ENCODE assay signal across 22 cellular contexts in the genomic region with DNA sequence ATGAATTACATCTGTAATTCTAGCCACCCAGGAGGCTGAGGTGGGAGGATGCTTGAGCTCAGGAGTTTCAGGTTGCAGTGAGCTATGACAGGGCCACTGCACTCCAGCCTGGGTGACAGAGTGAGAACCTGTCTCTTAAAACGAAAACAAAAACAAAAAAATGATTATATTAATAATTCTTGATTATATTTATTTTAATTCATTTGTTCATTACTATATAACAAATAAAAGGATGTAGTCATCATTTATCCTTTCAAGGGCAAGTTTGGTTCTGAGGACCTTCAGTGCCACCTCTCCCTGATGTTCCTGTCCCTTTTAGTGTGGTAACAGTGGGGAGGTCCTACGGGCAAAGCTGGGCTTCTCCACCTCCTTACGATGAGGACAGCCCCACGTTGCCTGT.
"Had no signal": no experiment of that assay in that cellular context is flagged by ENCODE, and none has a peak within 500 bp of the region (broad histone marks: within the 10 kb centered on the region; RNA-seq: fewer than 3 reads in every experiment).

No MANE protein-coding gene starts in this region.

- DNase-seq: kidney glomerular epithelial cell; left cardiac atrium; left lung; lower lobe of right lung; mammary epithelial cell; mesenchymal stem cell; naive thymus-derived CD8-positive, alpha-beta T cell; nucleus accumbens; pancreas; posterior cingulate gyrus; retina; stimulated activated CD4-positive, alpha-beta T cell treated with anti-CD3 and anti-CD28 coated beads, Interleukin-12 subunit alpha, Interleukin-12 subunit beta, amount 100 ng/mL, for 4 hours; stimulated activated CD4-positive, alpha-beta T cell treated with anti-CD3 and anti-CD28 coated beads, Interleukin-15, amount 100 ng/mL, for 24 hours; stimulated activated CD4-positive, alpha-beta T cell treated with anti-CD3 and anti-CD28 coated beads, Interleukin-2, amount 100 ng/mL, for 24 hours; stimulated activated CD4-positive, alpha-beta T cell treated with anti-CD3 and anti-CD28 coated beads, Interleukin-4, amount 100 ng/mL, for 1 hour; stimulated activated naive B cell treated with anti-CD40 and anti-IgM and Interleukin-4, amounts not matched to agents 10 μg/mL and 1 μg/mL and 100 μg/mL, for 72 hours; stimulated activated naive CD8-positive, alpha-beta T cell treated with anti-CD3 and anti-CD28 coated beads, Interleukin-15, Interleukin-2, amounts not matched to agents 100 U/mL and 50 U/mL, for 24 hours; stomach; testis; thyroid gland; transverse colon; upper lobe of left lung had no signal
